In the genomic region with DNA sequence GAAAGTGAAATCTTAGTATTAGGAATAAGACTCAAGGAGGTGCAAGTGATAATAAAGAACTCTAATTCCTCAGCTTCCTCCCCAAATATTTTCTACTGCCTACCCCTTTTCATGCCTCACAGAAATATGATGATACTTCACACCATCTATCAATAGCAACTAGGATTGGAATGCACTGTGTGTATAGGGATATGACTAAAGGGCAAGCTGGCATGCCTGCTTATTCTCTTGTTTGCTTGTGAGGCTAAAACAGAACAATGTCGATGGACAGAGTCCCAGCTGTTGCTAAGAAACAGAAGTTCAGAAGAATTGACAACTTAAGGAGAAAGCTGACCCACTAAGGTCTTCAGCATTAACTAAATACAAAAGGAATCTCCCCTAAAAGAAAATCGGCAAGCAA, we compare ENCODE assay signal across 12 cellular contexts. TPM values are rescaled to one million over a fixed set of nuclear protein-coding genes. Genes with fewer than 3 reads are reported as not detected.
DNase-seq lines count a peak whose midpoint lies in the region; ATAC-seq and TF ChIP-seq lines count a peak whose summit lies in the region.
"Had no signal": no experiment of that assay in that cellular context is flagged by ENCODE, and none has a peak within 500 bp of the region (broad histone marks: within the 10 kb centered on the region; RNA-seq: fewer than 3 reads in every experiment).

No MANE protein-coding gene starts in this region.

- H3K36me3 Mint-ChIP-seq in neural progenitor cell: peaks cover 3% of the 10 kb centered on the region

- DNase-seq in GM03348 (ENCODE audit: low spot score) (peak; percentile 60), fibroblast of the aortic adventitia (ENCODE audit: low read depth) (peak; percentile 75), neural progenitor cell (ENCODE audit: low spot score) (peak; percentile 44), SJCRH30 (no peak), COLO829 (ENCODE audit: low spot score) (no peak), left lobe of liver (ENCODE audit: low spot score) (no peak)
- no peak for DNase-seq in activated CD4-positive, alpha-beta T cell treated with anti-CD3 and anti-CD28 coated beads, Interleukin-2, amount 50 U/mL, for 1 hour
- DNase-seq: DMS153, NCI-H187 treated with DMSO at 0.1 percent for 48 hours had no signal

- H3K4me1 Mint-ChIP-seq in neural progenitor cell: peaks cover 44% of the 10 kb centered on the region

- H3K27ac Mint-ChIP-seq in neural progenitor cell: peak overlapping the region; percentile 93

- H2AFZ ChIP-seq in neural progenitor cell (replicated peaks): no peak overlapping the region

- peak overlapping the region; percentile 11 for H3K4me2 ChIP-seq in neural progenitor cell

- H3K27me3 ChIP-seq in neural progenitor cell (no peaks in the 10 kb centered on the region), SJCRH30 (no peaks in the 10 kb centered on the region)
- H3K27me3 ChIP-seq: suprapubic skin had no signal

- peaks cover 52% of the 10 kb centered on the region for H3K4me1 ChIP-seq in neural progenitor cell
- no peaks in the 10 kb centered on the region for H3K4me1 ChIP-seq in SJCRH30

- no peak overlapping the region for H3K4me3 ChIP-seq in fibroblast of the aortic adventitia (ENCODE audit: low read depth, low read length)
- H3K4me3 ChIP-seq in neural progenitor cell: no peak overlapping the region
- no peak overlapping the region for H3K4me3 ChIP-seq in SJCRH30
- H3K4me3 ChIP-seq: coronary artery, suprapubic skin had no signal

- H3K36me3 ChIP-seq in neural progenitor cell (no peaks in the 10 kb centered on the region), SJCRH30 (no peaks in the 10 kb centered on the region)
- H3K36me3 ChIP-seq: suprapubic skin had no signal

- ATAC-seq in SK-N-SH treated with all-trans-retinoic acid at 6 μM for 48 hours (peak; percentile 87), left lobe of liver (no peak)

- H3K9me3 ChIP-seq in neural progenitor cell (ENCODE audit: low read depth) (no peaks in the 10 kb centered on the region), SJCRH30 (replicated peaks) (no peaks in the 10 kb centered on the region)
- H3K9me3 ChIP-seq: suprapubic skin had no signal

- no peak overlapping the region for H3K9ac ChIP-seq in neural progenitor cell

- peaks cover 3% of the 10 kb centered on the region for H3F3A ChIP-seq in neural progenitor cell (ENCODE audit: low read depth)

- H3K27ac ChIP-seq in neural progenitor cell (peak overlapping the region; percentile 46), SJCRH30 (no peak overlapping the region)
- H3K27ac ChIP-seq: coronary artery, suprapubic skin had no signal

- H3K27me3 Mint-ChIP-seq in neural progenitor cell (ENCODE audit: insufficient read depth, low read depth): no peaks in the 10 kb centered on the region

- H3K4me3 Mint-ChIP-seq in neural progenitor cell: peak overlapping the region; percentile 72

- H4K20me1 ChIP-seq in neural progenitor cell (ENCODE audit: low read depth): no peaks in the 10 kb centered on the region

- peaks cover 23% of the 10 kb centered on the region for H3K79me2 ChIP-seq in neural progenitor cell (ENCODE audit: low read depth)

- no peaks in the 10 kb centered on the region for H3K9me3 Mint-ChIP-seq in neural progenitor cell

- TF ChIP-seq CTCF in fibroblast of the aortic adventitia (IDR thresholded peaks at IDR 0.05; ENCODE audit: insufficient read depth, low read length): no peak
- no peak for TF ChIP-seq CTCF in neural progenitor cell (IDR thresholded peaks at IDR 0.05)

TF ChIP-seq in SK-N-SH treated with all-trans-retinoic acid at 6 μM for 48 hours, 23 proteins besides CTCF, POLR2A, EP300 and RAD21:
- no peak for TF ChIP-seq GLIS3 (CRISPR knock-in tag; IDR thresholded peaks at IDR 0.05)
- peak; percentile 33; the same call in 1 of the 2 replicates for TF ChIP-seq ISL1 (CRISPR knock-in tag; IDR thresholded peaks at IDR 0.05)
- no peak for TF ChIP-seq ZNF8 (CRISPR knock-in tag; IDR thresholded peaks at IDR 0.05)

RNA-seq across cellular contexts. Expression of gene CHD1, which starts 9.7 kb away (rescaled TPM):
- total RNA-seq in fibroblast of the aortic adventitia (ENCODE audit: low replicate concordance) (44.4 and 45.2 TPM in 2 replicates), neural progenitor cell (ENCODE audit: low replicate concordance) (112 and 198 TPM in 2 replicates), left lobe of liver (9.8 TPM)
- 73.6 and 95.8 TPM in 2 replicates for total RNA-seq in SJCRH30 (2014; rRNA removed; shearing (Covaris generic))

Comparison
In these comparisons a context has a peak if more than half of its experiments do, and no peak if none do; other contexts are left out.
1. DNase-seq: peak in GM03348 (single experiment), fibroblast of the aortic adventitia (single experiment) and neural progenitor cell (single experiment); none in SJCRH30 (0 of 2), activated CD4-positive, alpha-beta T cell treated with anti-CD3 and anti-CD28 coated beads, Interleukin-2, amount 50 U/mL, for 1 hour (single experiment), COLO829 (single experiment) and left lobe of liver (single experiment).